Comparison of ENCODE assay signal across 8 cellular contexts in genomic region chr19:49362048-49362925, GRCh38. TPM values are rescaled to one million over a fixed set of nuclear protein-coding genes. Genes with fewer than 3 reads are reported as not detected.
A peak's percentile ranks its signal among the peaks of the same experiment; 100 is the strongest.
DNase-seq lines count a peak whose midpoint lies in the region; ATAC-seq and TF ChIP-seq lines count a peak whose summit lies in the region.

Gene TEAD2 (minus strand): TSS chr19:49362416. CDS start chr19:49360075, 2,341 bp downstream.

- H3K4me3 ChIP-seq in ACC112 (ENCODE audit: low read depth, low read length): peak within 1 kb of the TSS; percentile 84
- H3K4me3 ChIP-seq in adipocyte (ENCODE audit: low read length): peak within 1 kb of the TSS; percentile 90
- peak within 1 kb of the TSS; percentile 70 to 97 (median 92) for H3K4me3 ChIP-seq in heart left ventricle

- no peak for TF ChIP-seq CTCF in heart left ventricle (IDR thresholded peaks at IDR 0.05)

- H3K79me2 ChIP-seq in ACC112 (ENCODE audit: control insufficient read depth, insufficient read depth, low read length, unreplicated experiment): no peaks in the 10 kb centered on the region

- TF ChIP-seq POLR2A in heart left ventricle (IDR thresholded peaks at IDR 0.05): peak in 1 of 2 donors; percentile 61

- peak within 1 kb of the TSS; percentile 93 for H3K9ac ChIP-seq in adipocyte (ENCODE audit: low read length)

- no peaks in the 10 kb centered on the region for H3K4me1 ChIP-seq in ACC112 (ENCODE audit: control insufficient read depth, insufficient read depth, low read length, unreplicated experiment)
- peaks cover 13% of the 10 kb centered on the region for H3K4me1 ChIP-seq in adipocyte (ENCODE audit: control insufficient read depth, insufficient read depth, low read length)
- H3K4me1 ChIP-seq in heart left ventricle: peaks cover 0 to 27% (median 11%) of the 10 kb centered on the region in 12 donors

- H2AFZ ChIP-seq in ACC112 (ENCODE audit: low read length, unreplicated experiment): peak within 1 kb of the TSS; percentile 82

- H3K9me3 ChIP-seq in adipocyte (ENCODE audit: control insufficient read depth, low read length) (no peaks in the 10 kb centered on the region), heart left ventricle (no peaks in the 10 kb centered on the region)

- intact Hi-C loops in heart left ventricle (cut with DNase I): no loop called here
- intact Hi-C loops in posterior vena cava (cut with DNase I): no loop called here

- ATAC-seq in heart left ventricle (peak; percentile 27 to 65 (median 50)), GM21360 (IDR thresholded peaks at IDR 0.05; ENCODE audit: unreplicated experiment) (no peak)

- no peaks in the 10 kb centered on the region for H3K27me3 ChIP-seq in ACC112 (ENCODE audit: insufficient read depth, low read length)
- no peaks in the 10 kb centered on the region for H3K27me3 ChIP-seq in adipocyte (replicated peaks; ENCODE audit: control insufficient read depth, insufficient read depth, low read length)
- peaks cover 0 to 12% (median 0%) of the 10 kb centered on the region in 9 donors for H3K27me3 ChIP-seq in heart left ventricle

- H3K27ac ChIP-seq in ACC112 (ENCODE audit: low read depth, low read length) (peak within 1 kb of the TSS; percentile 30; the same call in 1 of the 2 replicates), heart left ventricle (peak within 1 kb of the TSS; percentile 93 to 99 (median 98))

- DNase-seq in HPDE6-E6E7 (ENCODE audit: extremely low spot score) (peak; percentile 34), adipocyte (ENCODE audit: low read depth) (peak; percentile 86), heart left ventricle (peak; percentile 81 to 89 (median 87)), posterior vena cava (ENCODE audit: low spot score) (peak; percentile 92), NCI-H2029 (lab: John Stamatoyannopoulos, UW) (no peak)
- no peak for DNase-seq in stimulated activated naive CD4-positive, alpha-beta T cell treated with Interleukin-2 at 50 U/mL for 16 hours (lab: John Stamatoyannopoulos, UW)

- H3K36me3 ChIP-seq in ACC112 (ENCODE audit: insufficient read depth, low read length): no peaks in the 10 kb centered on the region
- peaks cover 10% of the 10 kb centered on the region for H3K36me3 ChIP-seq in adipocyte (ENCODE audit: control insufficient read depth, insufficient read depth, low read length, severe bottlenecking)
- peaks cover 0 to 27% (median 21%) of the 10 kb centered on the region in 9 donors for H3K36me3 ChIP-seq in heart left ventricle

- 0 to 1% (median 1%) methylated on average over 34 to 52 of the region's 52 CpGs for WGBS in heart left ventricle, 4 donors

RNA-seq across cellular contexts. Expression of gene TEAD2, which starts in this region (rescaled TPM):
- total RNA-seq in heart left ventricle: 10 to 100 TPM; 31.1 to 77.2 (median 54.3) TPM
- polyA plus RNA-seq in heart left ventricle: 10 to 100 TPM; 44.9 to 52.2 TPM
- total RNA-seq in posterior vena cava: 10 to 100 TPM; 31.0 to 32.4 TPM

Comparison
In these comparisons a context has a peak if more than half of its experiments do, and no peak if none do; other contexts are left out.
1. DNase-seq: peak in HPDE6-E6E7 (single experiment), adipocyte (single experiment), heart left ventricle (5 of 5) and posterior vena cava (single experiment); none in stimulated activated naive CD4-positive, alpha-beta T cell treated with Interleukin-2 at 50 U/mL for 16 hours (single experiment) and NCI-H2029 (single experiment).
2. Peak in every context shown above with its lines, with median percentiles within 50 percentile points of each other: H3K4me3 ChIP-seq.